In genomic region chr20:47479506-47479905, GRCh38 we compare ENCODE assay signal across 1 cellular context.
TF ChIP-seq lines count a peak whose summit lies in the region.

No MANE protein-coding gene starts in this region.

TF ChIP-seq in A549, 52 proteins besides CTCF, POLR2A, EP300 and RAD21 (continued from another document):
- TF ChIP-seq FOSB (CRISPR knock-in tag; IDR thresholded peaks at IDR 0.05) (no peak), MAZ (IDR thresholded peaks at IDR 0.05; ENCODE audit: borderline replicate concordance, low read depth, low read length) (no peak), ELK1 (IDR thresholded peaks at IDR 0.05; ENCODE audit: low read depth, low read length) (no peak)
